10 cellular contexts compared by ENCODE assay signal in the genomic region with DNA sequence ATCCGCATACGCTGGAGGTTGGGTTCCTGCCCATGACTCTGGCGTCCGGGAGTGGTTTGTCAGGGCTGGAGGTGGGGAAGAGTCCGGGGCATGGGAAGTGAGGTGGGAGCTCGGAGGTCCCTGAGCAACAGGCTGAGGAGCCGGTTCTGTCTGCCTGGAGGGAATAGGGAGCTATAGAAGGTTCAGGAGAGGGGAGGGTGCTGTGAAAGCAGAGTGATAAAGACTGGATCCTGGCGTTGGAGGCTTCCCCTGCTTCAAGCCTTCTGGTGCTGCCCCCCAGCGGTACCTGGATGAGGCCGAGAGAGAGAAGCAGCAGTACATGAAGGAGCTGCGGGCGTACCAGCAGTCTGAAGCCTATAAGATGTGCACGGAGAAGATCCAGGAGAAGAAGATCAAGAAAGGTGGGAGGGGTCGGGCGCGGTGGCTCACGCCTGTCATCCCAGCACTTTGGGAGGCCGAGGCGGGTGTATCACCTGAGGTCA. TPM values are rescaled to one million over a fixed set of nuclear protein-coding genes. Genes with fewer than 3 reads are reported as not detected.
A peak's percentile ranks its signal among the peaks of the same experiment; 100 is the strongest.
DNase-seq lines count a peak whose midpoint lies in the region; ATAC-seq and TF ChIP-seq lines count a peak whose summit lies in the region.
"Had no signal": no experiment of that assay in that cellular context is flagged by ENCODE, and none has a peak within 500 bp of the region (broad histone marks: within the 10 kb centered on the region; RNA-seq: fewer than 3 reads in every experiment).

No MANE protein-coding gene starts in this region.

- H3K36me3 ChIP-seq in neutrophil = peaks cover 5% of the 10 kb centered on the region
- H3K36me3 ChIP-seq: adrenal gland had no signal

- H3K27ac ChIP-seq in neutrophil = peak overlapping the region; percentile 3
- H3K27ac ChIP-seq: BLaER1 treated with 17β-estradiol and CSF1 and Interleukin-3, amounts not matched to agents 10 nM and 100 nM had no signal

- no peak for TF ChIP-seq CTCF in brain (conservative IDR thresholded peaks at IDR 0.05)
- no peak for TF ChIP-seq CTCF in neutrophil (IDR thresholded peaks at IDR 0.05)

- CTCF ChIA-PET in activated CD4-positive, alpha-beta T cell treated with anti-CD3 and anti-CD28 coated beads for 36 hours (lab: Charles Lee) = interaction anchor here (0.7 kb wide), 1 partner anchor 10 kb away, joined by 3 read pairs; no protein-coding TSS in a partner anchor

- no peaks in the 10 kb centered on the region for H3K27me3 ChIP-seq in neutrophil
- H3K27me3 ChIP-seq: adrenal gland; BLaER1 treated with 17β-estradiol and CSF1 and Interleukin-3, amounts not matched to agents 10 nM and 100 nM had no signal

- peaks cover 22 to 28% of the 10 kb centered on the region in 2 experiments for H3K4me1 ChIP-seq in neutrophil (ENCODE audit: control insufficient read depth in 1 of 2, insufficient read depth in 1 of 2, low read depth in 1 of 2, low read length in 1 of 2)

- intact Hi-C loops in activated CD4-positive, alpha-beta T cell treated with anti-CD3 and anti-CD28 coated beads for 36 hours (cut with DNase I, micrococcal nuclease) = loop anchor here in 1 of 2 experiments (1.0 kb wide), 1 partner anchor 30 kb away; no protein-coding TSS in a partner anchor

- H3K4me1 Mint-ChIP-seq in activated CD4-positive, alpha-beta T cell treated with anti-CD3 and anti-CD28 coated beads for 36 hours = peaks cover 11% of the 10 kb centered on the region
- peaks cover 24% of the 10 kb centered on the region for H3K4me1 Mint-ChIP-seq in brain

- peaks cover 12% of the 10 kb centered on the region for H3K36me3 Mint-ChIP-seq in activated CD4-positive, alpha-beta T cell treated with anti-CD3 and anti-CD28 coated beads for 36 hours (ENCODE audit: low read depth)
- H3K36me3 Mint-ChIP-seq in brain = peaks cover 10% of the 10 kb centered on the region

- H3K27ac Mint-ChIP-seq in activated CD4-positive, alpha-beta T cell treated with anti-CD3 and anti-CD28 coated beads for 36 hours = no peak overlapping the region
- H3K27ac Mint-ChIP-seq in brain = peak overlapping the region in 2 of 5 experiments; percentile 33 to 76

- POLR2A ChIA-PET in activated CD4-positive, alpha-beta T cell treated with anti-CD3 and anti-CD28 coated beads for 36 hours (lab: Charles Lee) = no interaction called here

- no peak overlapping the region for H3K4me3 ChIP-seq in neutrophil (ENCODE audit: low read depth in 1 of 2, low read length in 1 of 2)
- H3K4me3 ChIP-seq: adrenal gland; BLaER1 treated with 17β-estradiol and CSF1 and Interleukin-3, amounts not matched to agents 10 nM and 100 nM had no signal

- no peak for ATAC-seq in activated CD4-positive, alpha-beta T cell treated with anti-CD3 and anti-CD28 coated beads for 36 hours
- ATAC-seq in HG03565 (IDR thresholded peaks at IDR 0.05; ENCODE audit: unreplicated experiment) = no peak

- no peak overlapping the region for H3K4me3 Mint-ChIP-seq in activated CD4-positive, alpha-beta T cell treated with anti-CD3 and anti-CD28 coated beads for 36 hours
- H3K4me3 Mint-ChIP-seq in brain = peak overlapping the region; percentile 58 to 82 (median 75)

- H3K9me3 ChIP-seq in neutrophil = no peaks in the 10 kb centered on the region
- H3K9me3 ChIP-seq: adrenal gland; BLaER1 treated with 17β-estradiol and CSF1 and Interleukin-3, amounts not matched to agents 10 nM and 100 nM had no signal

- no peaks in the 10 kb centered on the region for H3K27me3 Mint-ChIP-seq in activated CD4-positive, alpha-beta T cell treated with anti-CD3 and anti-CD28 coated beads for 36 hours
- no peaks in the 10 kb centered on the region for H3K27me3 Mint-ChIP-seq in brain

- no peaks in the 10 kb centered on the region for H3K9me3 Mint-ChIP-seq in activated CD4-positive, alpha-beta T cell treated with anti-CD3 and anti-CD28 coated beads for 36 hours (ENCODE audit: low read depth)
- H3K9me3 Mint-ChIP-seq in brain = peaks cover 0 to 4% (median 0%) of the 10 kb centered on the region in 5 experiments

- peak; percentile 63 for DNase-seq in activated CD4-positive, alpha-beta T cell treated with anti-CD3 and anti-CD28 coated beads for 36 hours
- DNase-seq in activated CD4-positive, alpha-beta T cell treated with anti-CD3 and anti-CD28 coated beads, Interleukin-2, amount 50 U/mL, for 4 hours = no peak
- DNase-seq in NCI-H1694 treated with DMSO at 0.1 percent for 48 hours (lab: John Stamatoyannopoulos, UW) = peak; percentile 28
- DNase-seq in NCI-H345 (lab: John Stamatoyannopoulos, UW) = no peak
- DNase-seq in NCI-H1436 treated with DMSO at 0.1 percent for 48 hours (lab: John Stamatoyannopoulos, UW) = no peak
- DNase-seq: adrenal gland had no signal

RNA-seq across cellular contexts. Expression of gene HMG20B, which starts 2.6 kb away (rescaled TPM):
- total RNA-seq in activated CD4-positive, alpha-beta T cell treated with anti-CD3 and anti-CD28 coated beads for 36 hours = 10 to 100 TPM; 59.5 to 62.5 TPM
- 135 TPM for polyA plus RNA-seq in brain (ENCODE audit: insufficient read depth, low read depth, low replicate concordance)

RNA-seq across cellular contexts. Expression of gene GIPC3, which starts 10.0 kb away (rescaled TPM):
- under 1 TPM; 0.48 to 0.51 TPM for total RNA-seq in activated CD4-positive, alpha-beta T cell treated with anti-CD3 and anti-CD28 coated beads for 36 hours
- polyA plus RNA-seq in brain (ENCODE audit: insufficient read depth, low read depth, low replicate concordance) = 6.9 TPM

RNA-seq across cellular contexts. Expression of gene MFSD12, which starts 17.9 kb away (rescaled TPM):
- 10 to 100 TPM; 44.7 to 46.7 TPM for total RNA-seq in activated CD4-positive, alpha-beta T cell treated with anti-CD3 and anti-CD28 coated beads for 36 hours
- polyA plus RNA-seq in brain (ENCODE audit: insufficient read depth, low read depth, low replicate concordance) = 66.2 TPM

RNA-seq across cellular contexts. Expression of gene TBXA2R, which starts 31.4 kb away (rescaled TPM):
- under 1 TPM; 0.64 to 0.72 TPM for total RNA-seq in activated CD4-positive, alpha-beta T cell treated with anti-CD3 and anti-CD28 coated beads for 36 hours
- polyA plus RNA-seq in brain (ENCODE audit: insufficient read depth, low read depth, low replicate concordance) = 2.2 TPM

RNA-seq across cellular contexts. Expression of gene TEKTIP1, which starts 36.3 kb away (rescaled TPM):
- 1 to 10 TPM; 1.4 to 2.5 TPM for total RNA-seq in activated CD4-positive, alpha-beta T cell treated with anti-CD3 and anti-CD28 coated beads for 36 hours
- 1.9 TPM for polyA plus RNA-seq in brain (ENCODE audit: insufficient read depth, low read depth, low replicate concordance)

Comparison
In these comparisons a context has a peak if more than half of its experiments do, and no peak if none do; other contexts are left out.
1. DNase-seq: peak in activated CD4-positive, alpha-beta T cell treated with anti-CD3 and anti-CD28 coated beads for 36 hours (single experiment) and NCI-H1694 treated with DMSO at 0.1 percent for 48 hours (single experiment); none in activated CD4-positive, alpha-beta T cell treated with anti-CD3 and anti-CD28 coated beads, Interleukin-2, amount 50 U/mL, for 4 hours (0 of 2), NCI-H345 (single experiment) and NCI-H1436 treated with DMSO at 0.1 percent for 48 hours (single experiment).